Comparison of ENCODE assay signal across 20 cellular contexts in the genomic region with DNA sequence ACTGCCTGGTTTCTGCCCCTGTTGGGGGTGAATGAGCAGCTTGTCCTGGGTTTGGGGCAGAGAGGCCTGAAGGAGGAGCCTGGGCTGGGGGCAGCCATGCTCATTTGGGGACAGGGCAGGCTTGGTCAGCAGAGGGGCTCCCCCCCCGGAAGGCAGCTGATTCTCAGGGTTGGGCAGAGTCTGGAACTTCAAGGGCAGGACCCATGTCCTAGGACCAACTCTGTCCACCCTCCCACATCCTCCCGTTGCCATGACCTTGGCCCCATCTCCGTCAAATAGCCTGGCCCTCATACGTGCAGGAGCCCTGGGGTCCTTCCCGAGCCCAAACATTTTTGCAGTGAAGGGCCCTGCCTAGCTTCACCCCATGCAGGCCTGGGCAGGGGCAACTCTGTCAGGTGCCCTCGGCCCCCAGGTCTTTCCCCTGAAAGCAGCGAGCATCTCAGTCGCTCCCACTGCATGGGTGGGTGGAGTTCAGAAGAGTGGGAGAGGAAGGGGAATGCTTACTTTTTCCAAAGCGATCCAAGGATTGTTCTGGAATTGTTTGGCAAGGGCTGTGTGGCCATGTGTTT.
"Had no signal": no experiment of that assay in that cellular context is flagged by ENCODE, and none has a peak within 500 bp of the region (broad histone marks: within the 10 kb centered on the region; RNA-seq: fewer than 3 reads in every experiment).

No MANE protein-coding gene starts in this region.

- H3K27me3 ChIP-seq: esophagus muscularis mucosa, hepatocyte, upper lobe of right lung had no signal

- H3K4me3 ChIP-seq: esophagus muscularis mucosa, hepatocyte, smooth muscle cell, upper lobe of right lung had no signal

- H3K27me3 Mint-ChIP-seq: activated CD4-positive, alpha-beta T cell treated with anti-CD3 and anti-CD28 coated beads, Interleukin-2, amount 10 ng/mL, durations not matched to agents 24 days and 14 days; activated CD8-positive, alpha-beta T cell treated with anti-CD3 and anti-CD28 coated beads for 36 hours had no signal

- H3K4me1 Mint-ChIP-seq: activated CD4-positive, alpha-beta T cell treated with anti-CD3 and anti-CD28 coated beads, Interleukin-2, amount 10 ng/mL, durations not matched to agents 24 days and 14 days had no signal

- H3K27ac ChIP-seq: esophagus muscularis mucosa, hepatocyte, upper lobe of right lung had no signal

- ATAC-seq: activated CD4-positive, CD25-positive, alpha-beta regulatory T cell treated with anti-CD3 and anti-CD28 coated beads, Interleukin-2, amount 50 U/mL, for 24 hours; activated CD8-positive, alpha-beta memory T cell treated with anti-CD3 and anti-CD28 coated beads, Interleukin-2, amount 10 ng/mL, durations not matched to agents 7 days and 5 days; activated CD8-positive, alpha-beta T cell treated with anti-CD3 and anti-CD28 coated beads for 36 hours; effector memory CD8-positive, alpha-beta T cell had no signal

- H3K9me3 ChIP-seq: esophagus muscularis mucosa, upper lobe of right lung had no signal

- H3K4me1 ChIP-seq: upper lobe of right lung had no signal

- H3K27ac Mint-ChIP-seq: activated CD4-positive, alpha-beta T cell treated with anti-CD3 and anti-CD28 coated beads, Interleukin-2, amount 10 ng/mL, durations not matched to agents 24 days and 14 days; activated CD8-positive, alpha-beta memory T cell treated with anti-CD3 and anti-CD28 coated beads, Interleukin-2, amount 10 ng/mL, durations not matched to agents 7 days and 5 days; activated CD8-positive, alpha-beta T cell treated with anti-CD3 and anti-CD28 coated beads for 36 hours; activated T-helper 1 cell treated with anti-CD3 and anti-CD28 coated beads, Interleukin-12 subunit alpha, Interleukin-12 subunit beta, Interleukin-2, Interleukin-4 antibody, amounts not matched to agents 30 ng/mL and 10 ng/mL and 1 ng/mL, durations not matched to agents 14 hours and 24 hours and 36 hours; brain; effector memory CD8-positive, alpha-beta T cell had no signal

- DNase-seq: activated CD4-positive, alpha-beta T cell treated with anti-CD3 and anti-CD28 coated beads, Interleukin-2, amount 10 ng/mL, durations not matched to agents 24 days and 14 days; activated CD8-positive, alpha-beta memory T cell treated with anti-CD3 and anti-CD28 coated beads, Interleukin-2, amount 10 ng/mL, durations not matched to agents 7 days and 5 days; activated CD8-positive, alpha-beta T cell treated with anti-CD3 and anti-CD28 coated beads for 36 hours; activated gamma-delta T cell; activated naive CD4-positive, alpha-beta T cell treated with anti-CD3 and anti-CD28 coated beads, Interleukin-2, amount 50 U/mL, for 16 hours; aorta; effector memory CD8-positive, alpha-beta T cell; glutamatergic neuron; stimulated activated CD4-positive, alpha-beta T cell treated with anti-CD3 and anti-CD28 coated beads, Interleukin-15, amount 100 ng/mL, for 24 hours; stimulated activated CD4-positive, alpha-beta T cell treated with anti-CD3 and anti-CD28 coated beads, Interleukin-2, amount 100 ng/mL, for 48 hours; stimulated activated CD8-positive, alpha-beta memory T cell treated with anti-CD3 and anti-CD28 coated beads, Interleukin-4, amount 100 ng/mL, for 48 hours; stimulated activated naive CD4-positive, alpha-beta T cell; upper lobe of right lung had no signal

- H3K36me3 ChIP-seq: esophagus muscularis mucosa, upper lobe of right lung had no signal

- H3K4me3 Mint-ChIP-seq: activated CD4-positive, alpha-beta T cell treated with anti-CD3 and anti-CD28 coated beads, Interleukin-2, amount 10 ng/mL, durations not matched to agents 24 days and 14 days; activated CD8-positive, alpha-beta memory T cell treated with anti-CD3 and anti-CD28 coated beads, Interleukin-2, amount 10 ng/mL, durations not matched to agents 7 days and 5 days; activated CD8-positive, alpha-beta T cell treated with anti-CD3 and anti-CD28 coated beads for 36 hours; activated T-helper 1 cell treated with anti-CD3 and anti-CD28 coated beads, Interleukin-12 subunit alpha, Interleukin-12 subunit beta, Interleukin-2, Interleukin-4 antibody, amounts not matched to agents 30 ng/mL and 10 ng/mL and 1 ng/mL, durations not matched to agents 14 hours and 24 hours and 36 hours; brain; effector memory CD8-positive, alpha-beta T cell had no signal

- H3K36me3 Mint-ChIP-seq: activated CD8-positive, alpha-beta memory T cell treated with anti-CD3 and anti-CD28 coated beads, Interleukin-2, amount 10 ng/mL, durations not matched to agents 7 days and 5 days; brain had no signal

- H3K9me3 Mint-ChIP-seq: activated CD4-positive, alpha-beta T cell treated with anti-CD3 and anti-CD28 coated beads, Interleukin-2, amount 10 ng/mL, durations not matched to agents 24 days and 14 days; activated CD8-positive, alpha-beta T cell treated with anti-CD3 and anti-CD28 coated beads for 36 hours; activated T-helper 1 cell treated with anti-CD3 and anti-CD28 coated beads, Interleukin-12 subunit alpha, Interleukin-12 subunit beta, Interleukin-2, Interleukin-4 antibody, amounts not matched to agents 30 ng/mL and 10 ng/mL and 1 ng/mL, durations not matched to agents 14 hours and 24 hours and 36 hours; brain; effector memory CD8-positive, alpha-beta T cell; nephron progenitor cell had no signal
